29 cellular contexts compared by ENCODE assay signal in the genomic region with DNA sequence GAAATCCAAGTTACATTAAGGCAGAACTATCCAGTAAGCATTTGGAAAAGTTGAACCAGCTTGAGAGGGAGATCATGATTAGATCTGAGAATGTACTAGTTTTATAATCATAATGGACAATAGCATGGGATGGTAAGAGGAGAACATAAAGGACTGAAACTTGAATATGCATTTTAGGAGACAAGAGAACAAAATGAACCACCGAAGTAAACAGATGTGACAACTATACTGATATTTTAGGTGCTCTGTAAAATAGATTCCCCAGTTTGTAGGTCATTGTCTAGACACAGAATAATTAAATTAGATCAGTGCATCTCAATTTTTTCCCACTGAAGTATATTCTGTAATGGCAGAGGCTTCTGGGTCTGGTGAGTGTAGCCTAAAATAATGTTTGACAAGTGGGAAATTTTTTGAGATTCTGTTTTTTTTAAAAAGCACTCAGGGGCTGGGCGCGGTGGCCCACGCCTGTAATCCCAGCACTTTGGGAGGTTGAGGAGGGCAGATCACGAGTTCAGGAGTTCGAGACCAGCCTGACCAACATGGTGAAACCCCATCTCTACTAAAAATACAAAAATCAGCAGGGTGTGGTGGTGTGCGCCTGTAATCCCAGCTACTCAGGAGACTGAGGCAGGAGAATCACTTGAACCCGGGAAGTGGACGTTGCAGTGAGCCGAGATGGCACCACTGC.
"Had no signal": no experiment of that assay in that cellular context is flagged by ENCODE, and none has a peak within 500 bp of the region (broad histone marks: within the 10 kb centered on the region; RNA-seq: fewer than 3 reads in every experiment).

No MANE protein-coding gene starts in this region.

- H3K9me3 ChIP-seq: colonic mucosa, esophagus muscularis mucosa, gastroesophageal sphincter, heart left ventricle, mucosa of descending colon, psoas muscle, spleen, thoracic aorta, tibial nerve, upper lobe of left lung had no signal

- H3K27me3 Mint-ChIP-seq: dendritic cell treated with granulocyte-macrophage colony-stimulating factor and Interleukin-4, amounts not matched to agents 40 ng/mL and 50 ng/mL, for 4 days; naive B cell; natural killer cell treated with Interleukin-12 subunit alpha and Interleukin-12 subunit beta and Interleukin-15 and Interleukin-18, amount 100 ng/mL, for 72 hours; stimulated activated memory B cell treated with anti-CD40 and anti-IgM and Interleukin-4, amounts not matched to agents 10 μg/mL and 1 μg/mL and 100 μg/mL, for 72 hours had no signal

- DNase-seq: colonic mucosa; effector CD8-positive, alpha-beta T cell; endodermal cell; foreskin keratinocyte; heart left ventricle; kidney; mesenchymal stem cell; mucosa of descending colon; naive B cell; psoas muscle; right cardiac atrium; spleen; stimulated activated CD4-positive, alpha-beta T cell treated with anti-CD3 and anti-CD28 coated beads, Interleukin-4, amount 100 ng/mL, for 4 hours; stimulated activated naive CD8-positive, alpha-beta T cell treated with anti-CD3 and anti-CD28 coated beads, Interleukin-15, Interleukin-2, amounts not matched to agents 100 U/mL and 50 U/mL, for 24 hours; substantia nigra had no signal

- ATAC-seq: foreskin keratinocyte; gastroesophageal sphincter; heart left ventricle; left lobe of liver; mucosa of descending colon; natural killer cell treated with Interleukin-12 subunit alpha and Interleukin-12 subunit beta and Interleukin-15 and Interleukin-18, amount 100 ng/mL, for 72 hours; psoas muscle; right cardiac atrium; stimulated activated memory B cell treated with anti-CD40 and anti-IgM and Interleukin-4, amounts not matched to agents 10 μg/mL and 1 μg/mL and 100 μg/mL, for 72 hours; stimulated activated naive CD8-positive, alpha-beta T cell treated with anti-CD3 and anti-CD28 coated beads, Interleukin-15, Interleukin-2, amounts not matched to agents 100 U/mL and 50 U/mL, for 24 hours had no signal

- H3K4me3 Mint-ChIP-seq: dendritic cell treated with granulocyte-macrophage colony-stimulating factor and Interleukin-4, amounts not matched to agents 40 ng/mL and 50 ng/mL, for 4 days; endodermal cell; mesothelial cell of epicardium; naive B cell; natural killer cell treated with Interleukin-12 subunit alpha and Interleukin-12 subunit beta and Interleukin-15 and Interleukin-18, amount 100 ng/mL, for 72 hours; neural progenitor cell; stimulated activated memory B cell treated with anti-CD40 and anti-IgM and Interleukin-4, amounts not matched to agents 10 μg/mL and 1 μg/mL and 100 μg/mL, for 72 hours had no signal

- H3K27ac ChIP-seq: colonic mucosa, epithelial cell of prostate, esophagus muscularis mucosa, foreskin keratinocyte, gastroesophageal sphincter, heart left ventricle, hepatocyte, neural progenitor cell, psoas muscle, skin epidermis, spleen, thoracic aorta, tibial nerve, upper lobe of left lung had no signal

- H3K9me3 Mint-ChIP-seq: dendritic cell treated with granulocyte-macrophage colony-stimulating factor and Interleukin-4, amounts not matched to agents 40 ng/mL and 50 ng/mL, for 4 days; endodermal cell; naive B cell; natural killer cell treated with Interleukin-12 subunit alpha and Interleukin-12 subunit beta and Interleukin-15 and Interleukin-18, amount 100 ng/mL, for 72 hours; neural progenitor cell; stimulated activated memory B cell treated with anti-CD40 and anti-IgM and Interleukin-4, amounts not matched to agents 10 μg/mL and 1 μg/mL and 100 μg/mL, for 72 hours had no signal

- H3K36me3 ChIP-seq: colonic mucosa, thoracic aorta had no signal

- H3K27ac Mint-ChIP-seq: dendritic cell treated with granulocyte-macrophage colony-stimulating factor and Interleukin-4, amounts not matched to agents 40 ng/mL and 50 ng/mL, for 4 days; endodermal cell; mesothelial cell of epicardium; naive B cell; natural killer cell treated with Interleukin-12 subunit alpha and Interleukin-12 subunit beta and Interleukin-15 and Interleukin-18, amount 100 ng/mL, for 72 hours; neural progenitor cell; stimulated activated memory B cell treated with anti-CD40 and anti-IgM and Interleukin-4, amounts not matched to agents 10 μg/mL and 1 μg/mL and 100 μg/mL, for 72 hours had no signal

- H3K4me3 ChIP-seq: colonic mucosa, esophagus muscularis mucosa, gastroesophageal sphincter, heart left ventricle, hepatocyte, mucosa of descending colon, neural progenitor cell, psoas muscle, skin epidermis, spleen, thoracic aorta, tibial nerve, upper lobe of left lung had no signal

- H3K4me1 Mint-ChIP-seq: endodermal cell; mesothelial cell of epicardium; naive B cell; neural progenitor cell; stimulated activated memory B cell treated with anti-CD40 and anti-IgM and Interleukin-4, amounts not matched to agents 10 μg/mL and 1 μg/mL and 100 μg/mL, for 72 hours had no signal

- H3K4me1 ChIP-seq: colonic mucosa, esophagus muscularis mucosa, foreskin keratinocyte, gastroesophageal sphincter, heart left ventricle, neural progenitor cell, psoas muscle, spleen, tibial nerve, upper lobe of left lung had no signal

- H3K27me3 ChIP-seq: colonic mucosa, esophagus muscularis mucosa, foreskin keratinocyte, gastroesophageal sphincter, heart left ventricle, hepatocyte, neural progenitor cell, spleen, tibial nerve, upper lobe of left lung had no signal
